Comparison of ENCODE assay signal across 24 cellular contexts in the genomic region with DNA sequence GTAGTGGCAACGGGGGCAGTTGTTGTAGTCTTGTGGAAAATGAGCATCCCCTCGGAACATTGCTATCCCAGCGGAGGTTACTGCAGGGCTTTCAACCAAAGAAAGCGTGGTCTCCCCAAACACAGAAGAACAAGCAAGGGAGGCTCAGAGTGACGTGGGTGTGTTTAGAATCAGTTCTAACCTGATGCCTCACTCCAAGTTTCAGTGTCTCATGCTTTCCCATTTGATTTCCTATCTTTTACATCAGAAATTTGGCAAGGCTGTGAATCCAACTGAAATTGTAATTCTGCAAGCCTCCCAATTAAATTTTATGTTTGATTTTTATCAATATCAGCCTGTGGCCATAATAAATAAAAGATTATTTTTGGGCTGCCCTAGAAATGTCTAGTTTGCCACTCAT.
"Had no signal": no experiment of that assay in that cellular context is flagged by ENCODE, and none has a peak within 500 bp of the region (broad histone marks: within the 10 kb centered on the region; RNA-seq: fewer than 3 reads in every experiment).

No MANE protein-coding gene starts in this region.

- H3K79me2 ChIP-seq: parathyroid adenoma had no signal

- H3K9ac ChIP-seq: parathyroid adenoma had no signal

- DNase-seq: activated CD4-positive, alpha-beta T cell treated with anti-CD3 and anti-CD28 coated beads for 36 hours; activated CD4-positive, alpha-beta T cell treated with anti-CD3 and anti-CD28 coated beads, Interleukin-2, amount 50 U/mL, for 4 hours; activated CD8-positive, alpha-beta memory T cell treated with anti-CD3 and anti-CD28 coated beads for 24 hours; activated CD8-positive, alpha-beta memory T cell treated with anti-CD3 and anti-CD28 coated beads, Interleukin-2, amount 50 U/mL, for 4 hours; activated naive CD4-positive, alpha-beta T cell; activated T-cell treated with anti-CD3 and anti-CD28 coated beads, Interleukin-2, amount 50 U/mL, for 24 hours; adrenal gland; central memory CD4-positive, alpha-beta T cell; dorsolateral prefrontal cortex; effector memory CD8-positive, alpha-beta T cell; heart left ventricle; islet precursor cell; left colon; nucleus accumbens; right cardiac atrium; stimulated activated CD4-positive, alpha-beta T cell treated with anti-CD3 and anti-CD28 coated beads, Interleukin-4, amount 100 ng/mL, for 24 hours; substantia nigra; thyroid gland had no signal

- H3K4me3 ChIP-seq: adrenal gland, ascending aorta, dorsolateral prefrontal cortex, gastroesophageal sphincter, heart left ventricle, thyroid gland had no signal

- H2AFZ ChIP-seq: parathyroid adenoma had no signal

- H3K4me1 ChIP-seq: adrenal gland, ascending aorta, gastroesophageal sphincter, heart left ventricle, parathyroid adenoma, thyroid gland had no signal

- FAIRE-seq: endothelial cell of umbilical vein, TTC549 had no signal

- H3K36me3 ChIP-seq: adrenal gland, ascending aorta, gastroesophageal sphincter, heart left ventricle, thyroid gland had no signal

- H3K9me3 ChIP-seq: adrenal gland, ascending aorta, gastroesophageal sphincter, heart left ventricle, thyroid gland had no signal

- ATAC-seq: activated CD4-positive, alpha-beta T cell treated with anti-CD3 and anti-CD28 coated beads for 36 hours; activated T-helper 17 cell treated with anti-CD3 and anti-CD28 coated beads, Interleukin-2, amount 50 U/mL, for 72 hours; effector memory CD8-positive, alpha-beta T cell; gastroesophageal sphincter; heart left ventricle; left colon; right cardiac atrium had no signal

- H3K27me3 ChIP-seq: adrenal gland, ascending aorta, gastroesophageal sphincter, thyroid gland had no signal

- H3K27ac ChIP-seq: adrenal gland, ascending aorta, dorsolateral prefrontal cortex, gastroesophageal sphincter, heart left ventricle, parathyroid adenoma, thyroid gland had no signal
